8 cellular contexts compared by ENCODE assay signal in the genomic region with DNA sequence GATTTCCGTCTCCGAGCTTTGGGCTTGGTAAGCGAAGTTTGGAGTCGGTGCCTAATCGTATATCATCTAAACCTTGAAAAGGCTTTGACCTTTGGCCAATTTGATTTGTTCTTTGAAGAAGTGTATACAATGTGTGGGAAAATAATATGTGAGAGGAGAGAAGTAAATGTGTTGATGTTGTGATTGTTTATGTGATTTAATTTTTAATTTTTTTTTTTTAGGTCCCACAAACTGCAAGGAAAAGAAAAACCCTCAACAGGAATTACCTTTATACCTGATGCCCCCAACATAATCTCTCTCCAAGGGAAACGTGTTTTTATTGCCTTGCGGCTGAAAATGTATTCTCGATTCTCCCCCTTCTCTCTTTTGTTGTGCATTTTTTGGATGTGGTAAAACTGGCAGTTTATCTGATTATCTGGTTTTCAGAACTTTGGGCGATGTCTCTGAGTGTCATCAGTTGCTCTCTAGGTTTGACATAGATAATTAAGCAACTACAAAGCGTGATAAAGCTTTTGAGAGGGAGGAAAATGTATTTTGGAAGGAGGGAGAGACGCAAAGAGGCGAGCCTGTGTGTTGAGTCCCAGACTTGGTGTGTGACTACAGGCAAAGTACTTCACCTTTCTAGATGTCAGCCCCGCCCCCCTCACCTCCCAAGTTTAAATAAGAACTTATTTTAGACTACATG. TPM values are rescaled to one million over a fixed set of nuclear protein-coding genes. Genes with fewer than 3 reads are reported as not detected.
A peak's percentile ranks its signal among the peaks of the same experiment; 100 is the strongest.
DNase-seq lines count a peak whose midpoint lies in the region; ATAC-seq, FAIRE-seq and TF ChIP-seq lines count a peak whose summit lies in the region.

No MANE protein-coding gene starts in this region.

- peak overlapping the region; percentile 80 for H3K4me3 Mint-ChIP-seq in progenitor cell of endocrine pancreas (ENCODE audit: low read depth)

- no peak for FAIRE-seq in A549 (lab: Jason Lieb, UNC)

- intact Hi-C loops in esophagus muscularis mucosa (cut with DNase I): loop anchor here (5.0 kb wide), 3 partner anchors 125 to 530 kb away; partner anchors contain the start of gene MSH6

- no peak for TF ChIP-seq POLR2A in A549 (IDR thresholded peaks at IDR 0.05; ENCODE audit: low read length)
- no peak for TF ChIP-seq POLR2A in esophagus muscularis mucosa (IDR thresholded peaks at IDR 0.05; ENCODE audit: low read depth)

- peak overlapping the region; percentile 79 to 84 for H3K27ac ChIP-seq in A549
- peak overlapping the region; percentile 92 to 100 (median 99) for H3K27ac ChIP-seq in esophagus muscularis mucosa (replicated peaks in 1 of 4)

- no peak for TF ChIP-seq EP300 in A549 (IDR thresholded peaks at IDR 0.05)
- TF ChIP-seq EP300 in esophagus muscularis mucosa (IDR thresholded peaks at IDR 0.05): no peak

- no peaks in the 10 kb centered on the region for H3K36me3 ChIP-seq in esophagus muscularis mucosa

- H3K9me3 ChIP-seq in A549 (no peaks in the 10 kb centered on the region), esophagus muscularis mucosa (no peaks in the 10 kb centered on the region)

- 8% methylated on average over 13 of the region's 13 CpGs for WGBS in A549 (ENCODE audit: missing lambda C conversion rate)
- 30% methylated on average over 13 of the region's 13 CpGs for WGBS in esophagus muscularis mucosa

- TF ChIP-seq CTCF in A549 (IDR thresholded peaks at IDR 0.05) (no peak; the same call in 2 of the 3 replicates), esophagus muscularis mucosa (IDR thresholded peaks at IDR 0.05) (peak in 1 of 3 experiments; percentile 3), progenitor cell of endocrine pancreas (IDR thresholded peaks at IDR 0.05; ENCODE audit: unreplicated experiment) (no peak)

- DNase-seq in A549 (ENCODE audit: low read depth in 1 of 2, low spot score in 1 of 2) (peak in 1 of 2 experiments; percentile 25), HT-29 (ENCODE audit: low spot score) (peak; percentile 37), esophagus muscularis mucosa (ENCODE audit: extremely low spot score) (no peak), progenitor cell of endocrine pancreas (ENCODE audit: low spot score, unreplicated experiment) (no peak), HuH-7.5 (ENCODE audit: low spot score) (no peak), inferior parietal cortex (ENCODE audit: extremely low spot score) (no peak)
- DNase-seq in activated CD8-positive, alpha-beta memory T cell treated with anti-CD3 and anti-CD28 coated beads, Interleukin-2, amount 50 U/mL, for 1 hour (ENCODE audit: extremely low read depth): peak; percentile 34

- peaks cover 20% of the 10 kb centered on the region for H3K4me1 ChIP-seq in A549
- H3K4me1 ChIP-seq in esophagus muscularis mucosa: peaks cover 9 to 25% (median 22%) of the 10 kb centered on the region in 4 donors

- peaks cover 27% of the 10 kb centered on the region for H3K4me1 Mint-ChIP-seq in progenitor cell of endocrine pancreas (ENCODE audit: low read depth)

- no peak; a peak in 1 of 5 replicates for TF ChIP-seq RAD21 in A549 (conservative IDR thresholded peaks at IDR 0.05 in 1 of 2, IDR thresholded peaks at IDR 0.05 in 1 of 2)

- H3K27ac Mint-ChIP-seq in progenitor cell of endocrine pancreas: peak overlapping the region; percentile 98

- peak overlapping the region; percentile 90 for H3K4me3 ChIP-seq in A549
- peak overlapping the region; percentile 80 to 97 (median 94) for H3K4me3 ChIP-seq in esophagus muscularis mucosa

- no peaks in the 10 kb centered on the region for H3K36me3 Mint-ChIP-seq in progenitor cell of endocrine pancreas (ENCODE audit: insufficient read depth)

- CTCF ChIA-PET in A549 (lab: Yijun Ruan, JAX): interaction anchor here (1.0 to 2.3 kb wide), 10 partner anchors 10 to 200 kb away, joined by 3 to 21 read pairs (median 4); no protein-coding TSS in a partner anchor

- no peaks in the 10 kb centered on the region for H3K27me3 Mint-ChIP-seq in progenitor cell of endocrine pancreas

- H3K9me3 Mint-ChIP-seq in progenitor cell of endocrine pancreas (ENCODE audit: low read depth): no peaks in the 10 kb centered on the region

- H3K4me2 ChIP-seq in A549: peak overlapping the region; percentile 82

- ATAC-seq in A549: no peak
- no peak for ATAC-seq in GM18498 (IDR thresholded peaks at IDR 0.05; ENCODE audit: unreplicated experiment)

- no peaks in the 10 kb centered on the region for H3K27me3 ChIP-seq in esophagus muscularis mucosa

- POLR2A ChIA-PET in A549 (lab: Yijun Ruan, JAX): interaction anchor here (0.6 to 1.0 kb wide), 7 partner anchors 12 to 199 kb away, joined by 3 to 9 read pairs (median 3); partner anchors contain the start of gene MSH6

TF ChIP-seq in A549, 52 proteins besides CTCF, POLR2A, EP300 and RAD21:
- no peak for TF ChIP-seq SMC3 (IDR thresholded peaks at IDR 0.05)
- TF ChIP-seq KDM5A (IDR thresholded peaks at IDR 0.05): peak; percentile 6; the same call in 1 of the 2 replicates

RNA-seq across cellular contexts. Expression of gene FBXO11, which starts 0.9 kb away (rescaled TPM):
- polyA plus RNA-seq in A549 (2011; rRNA removed) (61.4 and 125 TPM in 2 replicates), A549 (2017; fragmentation: RNase III; extraction: RNeasy Plus Mini Kit Qiagen cat#74134 plus additional on column Dnase treatment) (51.1 to 53.2 TPM (median 52.3 TPM) in 3 replicates)
- 23.4 and 27.4 TPM in 2 replicates for polyA plus RNA-seq in A549 (2012; cell fraction: cytosol; rRNA removed)
- polyA plus RNA-seq in A549 (2012; cell fraction: nucleus; rRNA removed): 25.8 and 35.2 TPM in 2 replicates
- 58.9 and 78.9 TPM in 2 replicates for polyA minus RNA-seq in A549 (2011; rRNA and poly(A)+ RNA removed)
- total RNA-seq in HT-29 (2014; rRNA removed; shearing (Covaris generic)): 12.0 and 22.8 TPM in 2 replicates
- total RNA-seq in esophagus muscularis mucosa (10 to 100 TPM; 37.3 to 53.8 (median 47.0) TPM), progenitor cell of endocrine pancreas (96.5 and 102 TPM in 2 replicates)

Comparison
In these comparisons a context has a peak if more than half of its experiments do, and no peak if none do; other contexts are left out.
1. DNase-seq: peak in HT-29 (single experiment) and activated CD8-positive, alpha-beta memory T cell treated with anti-CD3 and anti-CD28 coated beads, Interleukin-2, amount 50 U/mL, for 1 hour (single experiment); none in esophagus muscularis mucosa (single experiment), progenitor cell of endocrine pancreas (single experiment), HuH-7.5 (single experiment) and inferior parietal cortex (single experiment).